In the genomic region with DNA sequence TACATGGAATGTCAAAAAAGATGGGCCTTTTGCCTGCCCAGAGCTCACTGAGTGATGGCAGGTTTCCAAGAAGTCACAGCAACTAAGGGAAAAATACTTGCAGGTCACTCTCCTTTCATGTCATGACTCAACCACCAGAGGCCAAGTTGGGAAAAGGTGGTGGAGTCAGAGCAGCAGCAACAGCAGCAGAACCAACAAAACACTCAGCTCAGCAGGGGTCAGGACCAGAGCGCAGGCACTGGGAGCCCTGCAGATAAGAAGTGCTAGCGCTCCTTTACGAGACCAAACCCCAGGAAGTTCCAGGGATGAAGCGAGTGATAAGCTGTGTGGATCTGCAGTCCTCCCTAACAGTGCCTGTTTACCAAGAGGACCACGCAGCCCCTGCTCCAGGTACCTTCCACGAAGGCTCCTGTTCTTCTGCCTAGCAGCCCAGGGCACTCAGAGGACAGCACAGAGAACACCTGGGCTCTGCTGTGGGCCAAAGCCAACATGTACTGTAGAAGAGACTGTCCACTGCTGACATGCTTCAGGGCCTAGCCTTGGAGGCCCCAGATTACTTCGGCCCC, we compare ENCODE assay signal across 10 cellular contexts. TPM values are rescaled to one million over a fixed set of nuclear protein-coding genes. Genes with fewer than 3 reads are reported as not detected.
A peak's percentile ranks its signal among the peaks of the same experiment; 100 is the strongest.
DNase-seq lines count a peak whose midpoint lies in the region; ATAC-seq, FAIRE-seq and TF ChIP-seq lines count a peak whose summit lies in the region.
"Had no signal": no experiment of that assay in that cellular context is flagged by ENCODE, and none has a peak within 500 bp of the region (broad histone marks: within the 10 kb centered on the region; RNA-seq: fewer than 3 reads in every experiment).

No MANE protein-coding gene starts in this region.

- ATAC-seq in lower lobe of right lung (no peak), GM19463 (IDR thresholded peaks at IDR 0.05; ENCODE audit: unreplicated experiment) (no peak), HG02571 (IDR thresholded peaks at IDR 0.05; ENCODE audit: unreplicated experiment) (no peak)
- ATAC-seq in stimulated activated naive CD8-positive, alpha-beta T cell treated with anti-CD3 and anti-CD28 coated beads, Interleukin-15, Interleukin-2, amounts not matched to agents 100 U/mL and 50 U/mL, for 24 hours: no peak

- intact Hi-C loops in lower lobe of right lung (cut with DNase I): loop anchor here (10.0 kb wide), 1 partner anchor 113 kb away; no protein-coding TSS in a partner anchor

- H3K27me3 ChIP-seq in bronchial epithelial cell (ENCODE audit: control insufficient read depth, insufficient read depth, low read length): no peaks in the 10 kb centered on the region
- no peaks in the 10 kb centered on the region for H3K27me3 ChIP-seq in lower lobe of right lung (ENCODE audit: low read depth)
- H3K27me3 ChIP-seq: ascending aorta had no signal

- H3K4me1 ChIP-seq in lower lobe of right lung: peaks cover 4% of the 10 kb centered on the region
- H3K4me1 ChIP-seq: ascending aorta had no signal

- H3K36me3 ChIP-seq in bronchial epithelial cell (ENCODE audit: control insufficient read depth, insufficient read depth, low read length): no peaks in the 10 kb centered on the region
- H3K36me3 ChIP-seq in lower lobe of right lung: no peaks in the 10 kb centered on the region
- H3K36me3 ChIP-seq: ascending aorta had no signal

- no peak overlapping the region for H3K27ac ChIP-seq in lower lobe of right lung
- H3K27ac ChIP-seq: ascending aorta had no signal

- no peaks in the 10 kb centered on the region for H3K9me3 ChIP-seq in lower lobe of right lung
- H3K9me3 ChIP-seq: ascending aorta had no signal

- H3K4me3 ChIP-seq in bronchial epithelial cell (ENCODE audit: low read depth, low read length) (no peak overlapping the region), lower lobe of right lung (no peak overlapping the region)
- H3K4me3 ChIP-seq: ascending aorta had no signal

- DNase-seq in Daoy (ENCODE audit: low read depth) (peak; percentile 85), LoVo (ENCODE audit: low spot score) (peak; percentile 88), bronchial epithelial cell (ENCODE audit: low read depth) (peak; percentile 77), lower lobe of right lung (peak; percentile 24)
- no peak for DNase-seq in stimulated activated naive CD8-positive, alpha-beta T cell treated with anti-CD3 and anti-CD28 coated beads, Interleukin-15, Interleukin-2, amounts not matched to agents 100 U/mL and 50 U/mL, for 24 hours
- DNase-seq in stimulated activated CD8-positive, alpha-beta memory T cell treated with anti-CD3 and anti-CD28 coated beads, Interleukin-4, amount 100 ng/mL, for 48 hours: no peak
- DNase-seq: NCI-H1105 had no signal

- no peak for FAIRE-seq in bronchial epithelial cell (lab: Jason Lieb, UNC)

- no peak for TF ChIP-seq CTCF in bronchial epithelial cell (IDR thresholded peaks at IDR 0.05; ENCODE audit: insufficient read depth, low read length, severe bottlenecking)
- no peak for TF ChIP-seq CTCF in lower lobe of right lung (IDR thresholded peaks at IDR 0.05)

RNA-seq across cellular contexts. Expression of a gene that starts 26.0 kb away (rescaled TPM):
- 6.0 and 8.6 TPM in 2 replicates for total RNA-seq in Daoy (2014; rRNA removed; shearing (Covaris generic))
- total RNA-seq in bronchial epithelial cell (1.8 and 3.3 TPM in 2 replicates), lower lobe of right lung (2.7 TPM)
- total RNA-seq: ascending aorta had no signal

Comparison
In these comparisons a context has a peak if more than half of its experiments do, and no peak if none do; other contexts are left out.
1. DNase-seq: peak in Daoy (single experiment), LoVo (single experiment), bronchial epithelial cell (single experiment) and lower lobe of right lung (single experiment); none in stimulated activated naive CD8-positive, alpha-beta T cell treated with anti-CD3 and anti-CD28 coated beads, Interleukin-15, Interleukin-2, amounts not matched to agents 100 U/mL and 50 U/mL, for 24 hours (single experiment) and stimulated activated CD8-positive, alpha-beta memory T cell treated with anti-CD3 and anti-CD28 coated beads, Interleukin-4, amount 100 ng/mL, for 48 hours (single experiment).